17 cellular contexts compared by ENCODE assay signal in the genomic region with DNA sequence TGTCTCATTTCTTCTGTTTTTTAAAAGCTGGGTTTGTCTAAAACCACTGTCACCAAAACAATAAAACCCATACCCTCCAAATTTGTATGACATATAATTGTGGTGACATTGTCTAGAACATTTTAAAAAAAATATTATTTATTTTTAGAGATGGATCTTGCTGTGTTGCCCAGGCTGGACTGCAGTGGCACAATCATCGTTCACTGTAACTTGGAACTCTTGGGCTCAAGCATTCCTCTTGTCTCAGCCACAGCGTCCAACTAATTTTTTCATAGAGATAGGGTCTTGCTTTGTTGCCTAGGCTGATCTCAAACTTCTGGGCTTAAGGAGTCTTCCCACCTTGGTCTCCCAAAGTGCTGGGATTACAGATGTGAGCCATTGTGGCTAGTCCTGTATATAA.
"Had no signal": no experiment of that assay in that cellular context is flagged by ENCODE, and none has a peak within 500 bp of the region (broad histone marks: within the 10 kb centered on the region; RNA-seq: fewer than 3 reads in every experiment).

No MANE protein-coding gene starts in this region.

- H3K27ac ChIP-seq: colonic mucosa, ovary had no signal

- H3K27me3 ChIP-seq: colonic mucosa, ovary had no signal

- DNase-seq: caudate nucleus; colonic mucosa; effector CD8-positive, alpha-beta T cell; foreskin melanocyte; kidney; left colon; mucosa of descending colon; natural killer cell; nucleus accumbens; ovary; right cardiac atrium; stimulated activated CD4-positive, alpha-beta T cell treated with anti-CD3 and anti-CD28 coated beads, Interleukin-4, amount 100 ng/mL, for 1 hour; stimulated activated CD8-positive, alpha-beta memory T cell treated with anti-CD3 and anti-CD28 coated beads, Interleukin-4, amount 100 ng/mL, for 48 hours; stimulated activated naive CD8-positive, alpha-beta T cell treated with anti-CD3 and anti-CD28 coated beads, Interleukin-15, Interleukin-2, amounts not matched to agents 100 U/mL and 50 U/mL, for 24 hours; trophoblast cell had no signal

- H3K36me3 ChIP-seq: colonic mucosa, ovary, thoracic aorta had no signal

- ATAC-seq: left colon; mucosa of descending colon; natural killer cell; right cardiac atrium; stimulated activated naive CD8-positive, alpha-beta T cell treated with anti-CD3 and anti-CD28 coated beads, Interleukin-15, Interleukin-2, amounts not matched to agents 100 U/mL and 50 U/mL, for 24 hours had no signal

- FAIRE-seq: kidney had no signal

- H3K4me3 ChIP-seq: colonic mucosa, mucosa of descending colon, ovary, smooth muscle cell, thoracic aorta had no signal

- H3K9me3 ChIP-seq: colonic mucosa, mucosa of descending colon, ovary, thoracic aorta had no signal
